In the genomic region with DNA sequence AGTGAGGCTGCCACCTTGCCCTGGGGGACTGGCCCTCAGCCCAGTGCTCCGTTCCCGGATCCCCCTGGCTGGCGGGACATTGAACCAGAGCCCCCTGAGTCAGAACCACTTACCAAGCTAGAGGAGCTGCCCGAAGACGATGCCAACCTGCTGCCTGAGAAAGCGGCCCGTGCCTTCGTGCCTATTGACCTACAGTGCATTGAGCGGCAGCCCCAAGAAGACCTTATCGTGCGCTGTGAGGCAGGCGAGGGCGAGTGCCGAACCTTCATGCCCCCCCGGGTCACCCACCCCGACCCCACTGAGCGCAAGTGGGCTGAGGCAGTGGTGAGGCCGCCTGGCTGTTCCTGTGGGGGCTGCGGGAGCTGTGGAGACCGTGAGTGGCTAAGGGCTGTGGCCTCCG, we compare ENCODE assay signal across 20 cellular contexts. TPM values are rescaled to one million over a fixed set of nuclear protein-coding genes. Genes with fewer than 3 reads are reported as not detected.
DNase-seq lines count a peak whose midpoint lies in the region; ATAC-seq, FAIRE-seq and TF ChIP-seq lines count a peak whose summit lies in the region.
"Had no signal": no experiment of that assay in that cellular context is flagged by ENCODE, and none has a peak within 500 bp of the region (broad histone marks: within the 10 kb centered on the region; RNA-seq: fewer than 3 reads in every experiment).

No MANE protein-coding gene starts in this region.

- H3K9me3 ChIP-seq in IMR-90 (ENCODE audit: control insufficient read depth, insufficient read depth, low read length) (no peaks in the 10 kb centered on the region), K562 (replicated peaks; ENCODE audit: control insufficient read depth, insufficient read depth, low read depth, low read length) (no peaks in the 10 kb centered on the region), esophagus (ENCODE audit: control insufficient read depth in 2 of 2, insufficient read depth in 1 of 2, low read depth in 1 of 2, low read length in 1 of 2) (no peaks in the 10 kb centered on the region), spleen (no peaks in the 10 kb centered on the region), BE2C (no peaks in the 10 kb centered on the region)

- no peak for FAIRE-seq in K562 (lab: Jason Lieb, UNC)
- FAIRE-seq: G401.6 had no signal

- DNase-seq in IMR-90 (no peak), K562 (ENCODE audit: extremely low read depth in 1 of 4, low spot score in 3 of 4) (no peak), spleen (peak; percentile 73), BE2C (no peak), T-cell (no peak)
- DNase-seq in effector CD4-positive, alpha-beta T cell = no peak
- DNase-seq: ACHN, DMS 273 treated with DMSO at 0.1 percent for 48 hours, GOT3, KBM-7, NCI-H1417 treated with DMSO at 0.1 percent for 48 hours, NCI-H187 treated with DMSO at 0.1 percent for 48 hours, NCI-H226, NCI-H524, NCI-H82, OCI-M1, RPMI8226 had no signal

- H3K23ac ChIP-seq in IMR-90 (ENCODE audit: low read depth, low read length) = no peak overlapping the region

- intact Hi-C loops in IMR-90 (cut with micrococcal nuclease) (no loop called here), K562 (cut with micrococcal nuclease) (no loop called here), spleen (cut with DNase I; ENCODE audit: low total_unique reads) (no loop called here)

- no peak overlapping the region for H3K4me3 Mint-ChIP-seq in T-cell

- H3K9ac ChIP-seq in IMR-90 (ENCODE audit: low read depth, low read length) (no peak overlapping the region), K562 (ENCODE audit: insufficient read depth in 1 of 2, low read depth in 2 of 2, low read length in 2 of 2) (peak overlapping the region in 1 of 2 experiments; percentile 40; a peak in 1 of 4 replicates)

- peaks cover 35 to 38% (median 37%) of the 10 kb centered on the region in 3 donors for H3K4me1 Mint-ChIP-seq in T-cell

- H3K9me1 ChIP-seq in IMR-90 (ENCODE audit: insufficient read depth, low read length) (peaks cover 7% of the 10 kb centered on the region), K562 (ENCODE audit: control insufficient read depth, insufficient read depth, low read length) (no peaks in the 10 kb centered on the region)

- H3K9me3 Mint-ChIP-seq in T-cell = no peaks in the 10 kb centered on the region
- H3K9me3 Mint-ChIP-seq: CD14-positive monocyte had no signal

- H3K36me3 ChIP-seq in IMR-90 (ENCODE audit: control insufficient read depth, insufficient read depth, low read length) = peaks cover 10% of the 10 kb centered on the region; the same call in 1 of the 2 replicates
- peaks cover 27% of the 10 kb centered on the region for H3K36me3 ChIP-seq in K562 (ENCODE audit: control insufficient read depth, insufficient read depth, low read length)
- peaks cover 0 to 19% of the 10 kb centered on the region in 2 donors for H3K36me3 ChIP-seq in esophagus (ENCODE audit: control insufficient read depth in 2 of 2, insufficient read depth in 2 of 2, low read length in 1 of 2)
- H3K36me3 ChIP-seq in spleen = peaks cover 0 to 53% (median 22%) of the 10 kb centered on the region in 6 donors
- H3K36me3 ChIP-seq in BE2C = peaks cover 11% of the 10 kb centered on the region

- H4K8ac ChIP-seq in IMR-90 (ENCODE audit: low read depth in 2 of 2, low read length in 2 of 2) = no peak overlapping the region

- no peak overlapping the region for H3K56ac ChIP-seq in IMR-90 (ENCODE audit: extremely low read depth, insufficient read depth, low read length)

- BruUV-seq in IMR-90 (replicated peaks; lab: Mats Ljungman, UMichigan) (no TSS peak), K562 (replicated peaks; lab: Mats Ljungman, UMichigan) (no TSS peak)

- WGBS in IMR-90 (ENCODE audit: extremely low coverage in 2 of 2, insufficient read length in 1 of 2), 2 experiments = 95% methylated on average over 17 of the region's 21 CpGs; no CpG with 5 or more reads in 1 of the 2 experiments
- WGBS in K562 (ENCODE audit: insufficient coverage, low coverage, missing lambda C conversion rate) = 91% methylated on average over 13 of the region's 21 CpGs
- 77 to 85% methylated on average over 19 to 21 of the region's 21 CpGs for WGBS in esophagus, 2 donors
- WGBS in spleen, 5 donors = 91 to 98% (median 96%) methylated on average over 10 to 21 of the region's 21 CpGs

- H3K79me1 ChIP-seq in IMR-90 (ENCODE audit: low read depth in 1 of 2, low read length in 2 of 2) = peaks cover 21 to 41% of the 10 kb centered on the region in 2 experiments; a peak in 3 of 4 replicates

- H3K27ac ChIP-seq in IMR-90 (ENCODE audit: insufficient read depth, low read length) (no peak overlapping the region), K562 (ENCODE audit: extremely low read depth, low read depth, low read length) (no peak overlapping the region), esophagus (ENCODE audit: low read depth in 2 of 2, low read length in 1 of 2) (peak overlapping the region; percentile 85 to 93), spleen (no peak overlapping the region)

- in situ Hi-C loops in IMR-90 (cut with MboI; ENCODE audit: low sequenced_read_pairs) (no loop called here), K562 (cut with MboI) (no loop called here)

- CTCF ChIA-PET in IMR-90 (lab: Yijun Ruan, JAX) = no interaction called here
- CTCF ChIA-PET in K562 (lab: Yijun Ruan, JAX; ENCODE audit: low intra/inter-chr PET ratio) = no interaction called here
- CTCF ChIA-PET in T-cell (lab: Charles Lee) = interaction anchor here in 1 of 2 donors (0.8 kb wide), 1 partner anchor 12 kb away, joined by 4 read pairs; no protein-coding TSS in a partner anchor

- H3K27ac Mint-ChIP-seq in T-cell = no peak overlapping the region

- H2BK20ac ChIP-seq in IMR-90 (ENCODE audit: low read depth, low read length) = no peak overlapping the region

- H3K4me3 ChIP-seq in IMR-90 (ENCODE audit: insufficient read depth, low read depth, low read length) = no peak overlapping the region
- no peak overlapping the region for H3K4me3 ChIP-seq in K562
- H3K4me3 ChIP-seq in esophagus (ENCODE audit: low read depth in 1 of 2, low read length in 2 of 2) = peak overlapping the region; percentile 55 to 56
- no peak overlapping the region for H3K4me3 ChIP-seq in spleen
- no peak overlapping the region for H3K4me3 ChIP-seq in BE2C (ENCODE audit: low read depth, low read length)

- no peak overlapping the region for H3K4me2 ChIP-seq in IMR-90 (ENCODE audit: low read depth, low read length)
- H3K4me2 ChIP-seq in K562 (ENCODE audit: insufficient read depth, low read length) = no peak overlapping the region

- H4K91ac ChIP-seq in IMR-90 (ENCODE audit: insufficient read depth, low read depth, low read length) = no peak overlapping the region

- no peak overlapping the region for H3K14ac ChIP-seq in IMR-90 (replicated peaks; ENCODE audit: low read depth, low read length)

- peaks cover 12% of the 10 kb centered on the region for H4K20me1 ChIP-seq in IMR-90 (ENCODE audit: insufficient read depth, low read length)
- no peaks in the 10 kb centered on the region for H4K20me1 ChIP-seq in K562 (replicated peaks; ENCODE audit: control insufficient read depth, insufficient read depth, low read length)

- TF ChIP-seq POLR2A in IMR-90 (IDR thresholded peaks at IDR 0.05; ENCODE audit: low read depth, low read length) = no peak
- TF ChIP-seq POLR2A in K562 (conservative IDR thresholded peaks at IDR 0.05) = no peak
- TF ChIP-seq POLR2A in spleen (IDR thresholded peaks at IDR 0.05) = no peak

- H3K18ac ChIP-seq in IMR-90 (ENCODE audit: low read depth, low read length) = no peak overlapping the region

- peaks cover 9% of the 10 kb centered on the region for H3K4me1 ChIP-seq in IMR-90 (ENCODE audit: control insufficient read depth, insufficient read depth, low read length)
- H3K4me1 ChIP-seq in K562 (replicated peaks in 1 of 2; ENCODE audit: control insufficient read depth in 2 of 2, insufficient read depth in 2 of 2, low read length in 2 of 2) = peaks cover 6 to 10% of the 10 kb centered on the region in 2 experiments; a peak in 4 of 5 replicates
- peaks cover 3 to 7% of the 10 kb centered on the region in 2 donors for H3K4me1 ChIP-seq in esophagus (ENCODE audit: control insufficient read depth in 2 of 2, insufficient read depth in 2 of 2, low read length in 1 of 2)
- peaks cover 14 to 46% (median 37%) of the 10 kb centered on the region in 6 donors for H3K4me1 ChIP-seq in spleen
- peaks cover 5% of the 10 kb centered on the region; the same call in 1 of the 2 replicates for H3K4me1 ChIP-seq in BE2C

- dilution Hi-C loops in IMR-90 (cut with HindIII; ENCODE audit: low sequenced_read_pairs, unreplicated experiment) = no loop called here

- ATAC-seq in IMR-90 (ENCODE audit: low read depth) (no peak), K562 (no peak), T-cell (replicated peaks in 1 of 4) (no peak)

- H2BK120ac ChIP-seq in IMR-90 (ENCODE audit: low read depth, low read length) = no peak overlapping the region

- no peak for TF ChIP-seq CTCF in IMR-90 (conservative IDR thresholded peaks at IDR 0.05; ENCODE audit: low read depth, low read length)
- TF ChIP-seq CTCF in K562 (IDR thresholded peaks at IDR 0.05 in 2 of 3, conservative IDR thresholded peaks at IDR 0.05 in 1 of 3; ENCODE audit: insufficient read depth in 2 of 3, low read depth in 1 of 3, low read length in 3 of 3) = no peak
- TF ChIP-seq CTCF in spleen (IDR thresholded peaks at IDR 0.05 in 8 of 11, conservative IDR thresholded peaks at IDR 0.05 in 3 of 11) = no peak
- no peak for TF ChIP-seq CTCF in BE2C (IDR thresholded peaks at IDR 0.05; ENCODE audit: low read depth, low read length)

- no peaks in the 10 kb centered on the region for H3K27me3 Mint-ChIP-seq in T-cell

- H2BK15ac ChIP-seq in IMR-90 (ENCODE audit: low read depth, low read length) = no peak overlapping the region

- no peak overlapping the region for H2BK5ac ChIP-seq in IMR-90 (ENCODE audit: low read depth, low read length, poor library complexity, severe bottlenecking)

- TF ChIP-seq RAD21 in IMR-90 (IDR thresholded peaks at IDR 0.05; ENCODE audit: low read length) (no peak), K562 (CRISPR knock-in tag; conservative IDR thresholded peaks at IDR 0.05 in 1 of 2, IDR thresholded peaks at IDR 0.05 in 1 of 2) (no peak)

- no peak for TF ChIP-seq EP300 in K562 (IDR thresholded peaks at IDR 0.05; ENCODE audit: low read length)

- H2AFZ ChIP-seq in IMR-90 (replicated peaks; ENCODE audit: low read length, poor library complexity) (no peak overlapping the region), K562 (ENCODE audit: low read depth, low read length) (no peak overlapping the region)

- peaks cover 32% of the 10 kb centered on the region for H3K79me2 ChIP-seq in K562 (ENCODE audit: control insufficient read depth, insufficient read depth, low read length)

- H3K27me3 ChIP-seq in IMR-90 (ENCODE audit: control insufficient read depth, insufficient read depth, low read length) (no peaks in the 10 kb centered on the region), K562 (ENCODE audit: control insufficient read depth in 2 of 2, insufficient read depth in 2 of 2, low read length in 2 of 2) (no peaks in the 10 kb centered on the region), esophagus (ENCODE audit: control insufficient read depth in 1 of 2, insufficient read depth in 2 of 2, low read length in 2 of 2) (no peaks in the 10 kb centered on the region), spleen (replicated peaks in 1 of 7) (no peaks in the 10 kb centered on the region), BE2C (no peaks in the 10 kb centered on the region)

- POLR2A ChIA-PET in IMR-90 (lab: Charles Lee; ENCODE audit: unreplicated experiment) (no interaction called here), K562 (lab: Yijun Ruan, JAX) (interaction anchor here (1.4 to 6.3 kb wide), 2 partner anchors 15 to 19 kb away, joined by 3 to 63 read pairs; no protein-coding TSS in a partner anchor), T-cell (lab: Charles Lee) (interaction anchor here in 1 of 2 donors (0.5 kb wide), 1 partner anchor 144 kb away, joined by 3 read pairs; no protein-coding TSS in a partner anchor)

- H2AK5ac ChIP-seq in IMR-90 (ENCODE audit: low read depth, low read length) = no peak overlapping the region

- H3K4ac ChIP-seq in IMR-90 (ENCODE audit: low read depth, low read length) = no peak overlapping the region

- H2AK9ac ChIP-seq in IMR-90 (replicated peaks; ENCODE audit: low read depth, low read length, poor library complexity) = peak overlapping the region; percentile 26

- no peak overlapping the region for H4K5ac ChIP-seq in IMR-90 (ENCODE audit: low read depth, low read length)

- peaks cover 6% of the 10 kb centered on the region for H3K36me3 Mint-ChIP-seq in T-cell

RNA-seq across cellular contexts. Expression of a gene that starts 1.3 kb away (rescaled TPM):
- total RNA-seq in IMR-90 (2012; rRNA removed) (0.28 and 0.54 TPM in 2 replicates), K562 (2014; rRNA removed) (3.8 and 6.9 TPM in 2 replicates), K562 (2014; rRNA removed; fragmentation: Illumina TruSeq; extraction: Trizol) (2.1 and 2.6 TPM in 2 replicates), K562 (2015; rRNA removed; fragmentation: Illumina TruSeq; extraction: Trizol) (5.1 and 5.4 TPM in 2 replicates), K562 (2021) (6.8 and 7.2 TPM in 2 replicates), spleen (1 to 10 TPM; 2.6 to 6.8 (median 4.6) TPM), T-cell (10 to 100 TPM in 3 of 5 donors, 1 to 10 TPM in 2; 4.9 to 17.6 (median 17.3) TPM)
- polyA plus RNA-seq in IMR-90 (2012; rRNA removed) (2.3 and 3.3 TPM in 2 replicates), K562 (2011; rRNA removed) (4.0 and 4.8 TPM in 2 replicates), K562 (2014; fragmentation: Illumina TruSeq; extraction: Trizol) (5.6 and 5.7 TPM in 2 replicates), K562 (2014; fragmentation: Nextera tagmentation; extraction: Ambion mirVana) (1 to 10 TPM in 1 of 2 experiments, under 1 TPM in 1; 0.69 to 1.2 TPM), K562 (2014; rRNA removed) (6.1 and 8.3 TPM in 2 replicates), esophagus (100 to 1,000 TPM in 1 of 2 donors, 10 to 100 TPM in 1; 83.8 to 139 TPM), spleen (1 to 10 TPM; 3.4 to 5.3 (median 3.8) TPM)
- polyA plus RNA-seq in IMR-90 (2012; cell fraction: cytosol; rRNA removed) = 2.8 and 4.2 TPM in 2 replicates
- 5.5 and 15.6 TPM in 2 replicates for polyA plus RNA-seq in IMR-90 (2012; cell fraction: nucleus; rRNA removed; ENCODE audit: low replicate concordance)
- total RNA-seq in K562 (2011; cell fraction: chromatin; rRNA removed; ENCODE audit: low replicate concordance) = 7.9 and 23.3 TPM in 2 replicates
- total RNA-seq in K562 (2011; cell fraction: nucleolus; rRNA removed) = 23.9 and 26.5 TPM in 2 replicates
- total RNA-seq in K562 (2011; cell fraction: nucleoplasm; rRNA removed) = 14.7 and 15.8 TPM in 2 replicates
- 5.0 and 12.1 TPM in 2 replicates for polyA plus RNA-seq in K562 (2011; cell fraction: cytosol; rRNA removed)
- polyA plus RNA-seq in K562 (2011; cell fraction: nucleus; rRNA removed) = 10.3 and 25.9 TPM in 2 replicates
- polyA plus RNA-seq in K562 (2012) = 5.7 and 9.5 TPM in 2 replicates
- polyA minus RNA-seq in K562 (2011; rRNA and poly(A)+ RNA removed) = 2.3 TPM in 2 replicates
- 1.6 and 2.3 TPM in 2 replicates for polyA minus RNA-seq in K562 (2011; cell fraction: cytosol; rRNA and poly(A)+ RNA removed)
- polyA minus RNA-seq in K562 (2011; cell fraction: nucleus; rRNA and poly(A)+ RNA removed) = 7.0 and 10.9 TPM in 2 replicates
- polyA plus RNA-seq in BE2C (2012; ENCODE audit: insufficient read depth, insufficient read length, low read depth) = 15.7 TPM

RNA-seq across cellular contexts. Expression of a gene that starts 2.8 kb away (rescaled TPM):
- total RNA-seq in IMR-90 (2012; rRNA removed) (33.9 and 37.3 TPM in 2 replicates), K562 (2014; rRNA removed) (56.0 and 71.6 TPM in 2 replicates), K562 (2014; rRNA removed; fragmentation: Illumina TruSeq; extraction: Trizol) (33.1 and 41.4 TPM in 2 replicates), K562 (2015; rRNA removed; fragmentation: Illumina TruSeq; extraction: Trizol) (53.1 and 53.7 TPM in 2 replicates), K562 (2021) (78.4 and 85.9 TPM in 2 replicates), spleen (10 to 100 TPM; 48.9 to 80.5 (median 70.8) TPM), T-cell (10 to 100 TPM; 60.5 to 84.2 (median 81.3) TPM)
- polyA plus RNA-seq in IMR-90 (2012; rRNA removed) (33.3 and 34.7 TPM in 2 replicates), K562 (2011; rRNA removed) (41.4 and 53.9 TPM in 2 replicates), K562 (2014; fragmentation: Illumina TruSeq; extraction: Trizol) (69.4 and 69.7 TPM in 2 replicates), K562 (2014; fragmentation: Nextera tagmentation; extraction: Ambion mirVana) (1 to 10 TPM; 1.4 to 1.6 TPM), K562 (2014; rRNA removed) (53.0 and 58.7 TPM in 2 replicates), esophagus (10 to 100 TPM; 34.5 to 38.6 TPM), spleen (10 to 100 TPM; 14.9 to 33.6 (median 17.7) TPM)
- 22.0 and 23.5 TPM in 2 replicates for polyA plus RNA-seq in IMR-90 (2012; cell fraction: cytosol; rRNA removed)
- 75.0 and 118 TPM in 2 replicates for polyA plus RNA-seq in IMR-90 (2012; cell fraction: nucleus; rRNA removed; ENCODE audit: low replicate concordance)
- 126 and 277 TPM in 2 replicates for total RNA-seq in K562 (2011; cell fraction: chromatin; rRNA removed; ENCODE audit: low replicate concordance)
- 112 and 123 TPM in 2 replicates for total RNA-seq in K562 (2011; cell fraction: nucleolus; rRNA removed)
- 105 and 122 TPM in 2 replicates for total RNA-seq in K562 (2011; cell fraction: nucleoplasm; rRNA removed)
- 33.8 and 36.1 TPM in 2 replicates for polyA plus RNA-seq in K562 (2011; cell fraction: cytosol; rRNA removed)
- polyA plus RNA-seq in K562 (2011; cell fraction: nucleus; rRNA removed) = 202 and 245 TPM in 2 replicates
- 44.7 and 57.3 TPM in 2 replicates for polyA plus RNA-seq in K562 (2012)
- 27.6 and 30.1 TPM in 2 replicates for polyA minus RNA-seq in K562 (2011; rRNA and poly(A)+ RNA removed)
- polyA minus RNA-seq in K562 (2011; cell fraction: cytosol; rRNA and poly(A)+ RNA removed) = 18.5 and 20.0 TPM in 2 replicates
- 29.4 and 36.3 TPM in 2 replicates for polyA minus RNA-seq in K562 (2011; cell fraction: nucleus; rRNA and poly(A)+ RNA removed)
- 197 TPM for polyA plus RNA-seq in BE2C (2012; ENCODE audit: insufficient read depth, insufficient read length, low read depth)

RNA-seq across cellular contexts. Expression of a gene that starts 10.0 kb away (rescaled TPM):
- 18.3 and 32.6 TPM in 2 replicates for total RNA-seq in IMR-90 (2012; rRNA removed)
- 43.1 and 45.8 TPM in 2 replicates for polyA plus RNA-seq in IMR-90 (2012; rRNA removed)
- polyA plus RNA-seq in IMR-90 (2012; cell fraction: cytosol; rRNA removed) = 26.0 and 46.2 TPM in 2 replicates
- 21.8 and 26.8 TPM in 2 replicates for polyA plus RNA-seq in IMR-90 (2012; cell fraction: nucleus; rRNA removed; ENCODE audit: low replicate concordance)
- 13.4 and 24.2 TPM in 2 replicates for total RNA-seq in K562 (2011; cell fraction: chromatin; rRNA removed; ENCODE audit: low replicate concordance)
- total RNA-seq in K562 (2011; cell fraction: nucleolus; rRNA removed) = 21.3 and 23.8 TPM in 2 replicates
- 24.8 and 28.6 TPM in 2 replicates for total RNA-seq in K562 (2011; cell fraction: nucleoplasm; rRNA removed)
- 25.7 and 27.0 TPM in 2 replicates for total RNA-seq in K562 (2014; rRNA removed)
- 10.1 and 12.8 TPM in 2 replicates for total RNA-seq in K562 (2014; rRNA removed; fragmentation: Illumina TruSeq; extraction: Trizol)
- total RNA-seq in K562 (2015; rRNA removed; fragmentation: Illumina TruSeq; extraction: Trizol) = 18.5 and 19.7 TPM in 2 replicates
- 22.7 and 23.7 TPM in 2 replicates for total RNA-seq in K562 (2021)
- polyA plus RNA-seq in K562 (2011; rRNA removed) = 8.3 and 15.5 TPM in 2 replicates
- 23.7 and 34.0 TPM in 2 replicates for polyA plus RNA-seq in K562 (2011; cell fraction: cytosol; rRNA removed)
- 18.0 and 19.6 TPM in 2 replicates for polyA plus RNA-seq in K562 (2011; cell fraction: nucleus; rRNA removed)
- 22.2 and 32.3 TPM in 2 replicates for polyA plus RNA-seq in K562 (2012)
- 28.2 and 29.1 TPM in 2 replicates for polyA plus RNA-seq in K562 (2014; fragmentation: Illumina TruSeq; extraction: Trizol)
- polyA plus RNA-seq in K562 (2014; fragmentation: Nextera tagmentation; extraction: Ambion mirVana) = 10 to 100 TPM; 11.0 to 22.4 TPM
- 21.7 and 24.5 TPM in 2 replicates for polyA plus RNA-seq in K562 (2014; rRNA removed)
- 4.6 and 5.6 TPM in 2 replicates for polyA minus RNA-seq in K562 (2011; rRNA and poly(A)+ RNA removed)
- 8.4 and 11.0 TPM in 2 replicates for polyA minus RNA-seq in K562 (2011; cell fraction: cytosol; rRNA and poly(A)+ RNA removed)
- polyA minus RNA-seq in K562 (2011; cell fraction: nucleus; rRNA and poly(A)+ RNA removed) = 5.5 and 8.9 TPM in 2 replicates
- polyA plus RNA-seq in esophagus = 10 to 100 TPM; 20.9 to 32.4 TPM
- 10 to 100 TPM; 25.5 to 54.4 (median 44.2) TPM for total RNA-seq in spleen
- polyA plus RNA-seq in spleen = 10 to 100 TPM; 26.3 to 31.9 (median 30.6) TPM
- 21.6 TPM for polyA plus RNA-seq in BE2C (2012; ENCODE audit: insufficient read depth, insufficient read length, low read depth)
- total RNA-seq in T-cell = 10 to 100 TPM; 18.7 to 25.4 (median 24.1) TPM

RNA-seq across cellular contexts. Expression of a gene that starts 13.7 kb away (rescaled TPM):
- total RNA-seq in IMR-90 (2012; rRNA removed) = 0.28 TPM in 1 of 2 replicates, not detected in the other
- not detected in 2 replicates for polyA plus RNA-seq in IMR-90 (2012; rRNA removed)
- not detected in 2 replicates for polyA plus RNA-seq in IMR-90 (2012; cell fraction: cytosol; rRNA removed)
- polyA plus RNA-seq in IMR-90 (2012; cell fraction: nucleus; rRNA removed; ENCODE audit: low replicate concordance) = 0.21 TPM in 2 replicates
- total RNA-seq in K562 (2011; cell fraction: chromatin; rRNA removed; ENCODE audit: low replicate concordance) = 1.3 TPM in 1 of 2 replicates, not detected in the other
- not detected in 2 replicates for total RNA-seq in K562 (2011; cell fraction: nucleolus; rRNA removed)
- 0.66 TPM in 1 of 2 replicates, not detected in the other for total RNA-seq in K562 (2011; cell fraction: nucleoplasm; rRNA removed)
- total RNA-seq in K562 (2014; rRNA removed) = not detected in 2 replicates
- not detected in 2 replicates for total RNA-seq in K562 (2014; rRNA removed; fragmentation: Illumina TruSeq; extraction: Trizol)
- not detected in 2 replicates for total RNA-seq in K562 (2015; rRNA removed; fragmentation: Illumina TruSeq; extraction: Trizol)
- not detected in 2 replicates for total RNA-seq in K562 (2021)
- not detected in 2 replicates for polyA plus RNA-seq in K562 (2011; rRNA removed)
- not detected in 2 replicates for polyA plus RNA-seq in K562 (2011; cell fraction: cytosol; rRNA removed)
- polyA plus RNA-seq in K562 (2011; cell fraction: nucleus; rRNA removed) = not detected in 2 replicates
- not detected in 2 replicates for polyA plus RNA-seq in K562 (2012)
- not detected in 2 replicates for polyA plus RNA-seq in K562 (2014; fragmentation: Illumina TruSeq; extraction: Trizol)
- polyA plus RNA-seq in K562 (2014; fragmentation: Nextera tagmentation; extraction: Ambion mirVana) = not detected
- not detected in 2 replicates for polyA plus RNA-seq in K562 (2014; rRNA removed)
- polyA minus RNA-seq in K562 (2011; rRNA and poly(A)+ RNA removed) = not detected in 2 replicates
- polyA minus RNA-seq in K562 (2011; cell fraction: cytosol; rRNA and poly(A)+ RNA removed) = not detected in 2 replicates
- not detected in 2 replicates for polyA minus RNA-seq in K562 (2011; cell fraction: nucleus; rRNA and poly(A)+ RNA removed)
- not detected for polyA plus RNA-seq in esophagus
- not detected for total RNA-seq in spleen
- polyA plus RNA-seq in spleen = not detected
- not detected for polyA plus RNA-seq in BE2C (2012; ENCODE audit: insufficient read depth, insufficient read length, low read depth)
- total RNA-seq in T-cell = under 1 TPM in 2 of 5 donors, not detected in 3; 0.39 to 0.88 TPM
- polyA plus RNA-seq: CD14-positive monocyte had no signal

RNA-seq across cellular contexts. Expression of a gene that starts 37.6 kb away (rescaled TPM):
- total RNA-seq in IMR-90 (2012; rRNA removed) = under 0.01 TPM in 1 of 2 replicates, not detected in the other
- polyA plus RNA-seq in IMR-90 (2012; rRNA removed) = 0.57 and 0.67 TPM in 2 replicates
- 0.19 and 0.32 TPM in 2 replicates for polyA plus RNA-seq in IMR-90 (2012; cell fraction: cytosol; rRNA removed)
- polyA plus RNA-seq in IMR-90 (2012; cell fraction: nucleus; rRNA removed; ENCODE audit: low replicate concordance) = 6.4 and 13.6 TPM in 2 replicates
- total RNA-seq in K562 (2011; cell fraction: chromatin; rRNA removed; ENCODE audit: low replicate concordance) = 2.9 and 5.5 TPM in 2 replicates
- 3.5 and 4.3 TPM in 2 replicates for total RNA-seq in K562 (2011; cell fraction: nucleolus; rRNA removed)
- 2.9 and 3.6 TPM in 2 replicates for total RNA-seq in K562 (2011; cell fraction: nucleoplasm; rRNA removed)
- total RNA-seq in K562 (2014; rRNA removed) = 0.86 TPM in 2 replicates
- total RNA-seq in K562 (2014; rRNA removed; fragmentation: Illumina TruSeq; extraction: Trizol) = 0.32 and 0.62 TPM in 2 replicates
- 0.64 and 0.72 TPM in 2 replicates for total RNA-seq in K562 (2015; rRNA removed; fragmentation: Illumina TruSeq; extraction: Trizol)
- 1.0 and 1.2 TPM in 2 replicates for total RNA-seq in K562 (2021)
- 0.52 and 1.4 TPM in 2 replicates for polyA plus RNA-seq in K562 (2011; rRNA removed)
- polyA plus RNA-seq in K562 (2011; cell fraction: cytosol; rRNA removed) = 1.2 and 1.3 TPM in 2 replicates
- polyA plus RNA-seq in K562 (2011; cell fraction: nucleus; rRNA removed) = 10.9 and 15.4 TPM in 2 replicates
- 1.6 and 4.4 TPM in 2 replicates for polyA plus RNA-seq in K562 (2012)
- 0.59 and 0.73 TPM in 2 replicates for polyA plus RNA-seq in K562 (2014; fragmentation: Illumina TruSeq; extraction: Trizol)
- under 1 TPM; 0.07 to 0.23 TPM for polyA plus RNA-seq in K562 (2014; fragmentation: Nextera tagmentation; extraction: Ambion mirVana)
- polyA plus RNA-seq in K562 (2014; rRNA removed) = 1.3 and 1.8 TPM in 2 replicates
- not detected in 2 replicates for polyA minus RNA-seq in K562 (2011; rRNA and poly(A)+ RNA removed)
- polyA minus RNA-seq in K562 (2011; cell fraction: cytosol; rRNA and poly(A)+ RNA removed) = not detected in 2 replicates
- polyA minus RNA-seq in K562 (2011; cell fraction: nucleus; rRNA and poly(A)+ RNA removed) = 0.67 and 1.00 TPM in 2 replicates
- polyA plus RNA-seq in esophagus = 1 to 10 TPM; 3.1 to 7.7 TPM
- 1 to 10 TPM in 6 of 7 donors, under 1 TPM in 1; 0.94 to 4.0 (median 1.8) TPM for total RNA-seq in spleen
- polyA plus RNA-seq in spleen = 1 to 10 TPM in 2 of 3 donors, under 1 TPM in 1; 0.80 to 2.3 (median 2.2) TPM
- 22.3 TPM for polyA plus RNA-seq in BE2C (2012; ENCODE audit: insufficient read depth, insufficient read length, low read depth)
- 1 to 10 TPM; 2.5 to 3.1 (median 2.9) TPM for total RNA-seq in T-cell
- polyA plus RNA-seq: CD14-positive monocyte had no signal

Comparison
In these comparisons a context has a peak if more than half of its experiments do, and no peak if none do; other contexts are left out.
1. H3K27ac ChIP-seq: peak in esophagus (2 of 2); none in IMR-90 (single experiment), K562 (single experiment) and spleen (0 of 8).
2. H3K4me3 ChIP-seq: peak in esophagus (2 of 2); none in IMR-90 (single experiment), K562 (single experiment), spleen (0 of 8) and BE2C (single experiment).